ENCODE assay signal across 18 cellular contexts in genomic region chr2:170848587-170848986, GRCh38. TPM values are rescaled to one million over a fixed set of nuclear protein-coding genes. Genes with fewer than 3 reads are reported as not detected.
DNase-seq lines count a peak whose midpoint lies in the region; ATAC-seq, FAIRE-seq and TF ChIP-seq lines count a peak whose summit lies in the region.
"Had no signal": no experiment of that assay in that cellular context is flagged by ENCODE, and none has a peak within 500 bp of the region (broad histone marks: within the 10 kb centered on the region; RNA-seq: fewer than 3 reads in every experiment).

No MANE protein-coding gene starts in this region.

- CTCF ChIA-PET in mammary epithelial cell (lab: Charles Lee; ENCODE audit: low non-redundant PET) = no interaction called here

- H3K9me3 Mint-ChIP-seq in activated naive CD8-positive, alpha-beta T cell treated with anti-CD3 and anti-CD28 coated beads, Interleukin-2, amount 50 U/mL, for 24 hours = no peaks in the 10 kb centered on the region
- no peaks in the 10 kb centered on the region for H3K9me3 Mint-ChIP-seq in activated T-helper 17 cell treated with anti-CD3 and anti-CD28 coated beads, Interleukin-2, amount 50 U/mL, for 72 hours
- H3K9me3 Mint-ChIP-seq: activated naive CD4-positive, alpha-beta T cell treated with anti-CD3 and anti-CD28 coated beads, Interleukin-2, amount 50 U/mL, for 24 hours had no signal

- H3K4me1 ChIP-seq in mammary epithelial cell (ENCODE audit: insufficient read depth, low read length) = peaks cover 4% of the 10 kb centered on the region
- no peaks in the 10 kb centered on the region for H3K4me1 ChIP-seq in tibial nerve
- H3K4me1 ChIP-seq: esophagus muscularis mucosa, parathyroid adenoma, suprapubic skin had no signal

- no peak overlapping the region for H3K27ac Mint-ChIP-seq in activated naive CD8-positive, alpha-beta T cell treated with anti-CD3 and anti-CD28 coated beads, Interleukin-2, amount 50 U/mL, for 24 hours
- H3K27ac Mint-ChIP-seq in activated T-helper 17 cell treated with anti-CD3 and anti-CD28 coated beads, Interleukin-2, amount 50 U/mL, for 72 hours = no peak overlapping the region
- H3K27ac Mint-ChIP-seq: activated naive CD4-positive, alpha-beta T cell treated with anti-CD3 and anti-CD28 coated beads, Interleukin-2, amount 50 U/mL, for 24 hours; WTC11 had no signal

- DNase-seq in AG09319 (ENCODE audit: extremely low read depth, low read depth) (peak; percentile 11), LoVo (ENCODE audit: low spot score) (peak; percentile 30), mammary epithelial cell (peak; percentile 45), kidney epithelial cell (ENCODE audit: low read depth) (peak; percentile 45), tibial nerve (ENCODE audit: low spot score in 2 of 2) (no peak), H54 (ENCODE audit: insufficient read length, low spot score) (no peak)
- no peak for DNase-seq in activated naive CD8-positive, alpha-beta T cell treated with anti-CD3 and anti-CD28 coated beads, Interleukin-2, amount 50 U/mL, for 24 hours
- DNase-seq: AML-193, DMS53, NCI-H1048, NCI-H2171 had no signal

- no peak overlapping the region for H2AFZ ChIP-seq in mammary epithelial cell (ENCODE audit: low read depth, low read length)
- H2AFZ ChIP-seq: parathyroid adenoma had no signal

- H3K79me2 ChIP-seq in mammary epithelial cell (ENCODE audit: insufficient read depth, low read length) = no peaks in the 10 kb centered on the region
- H3K79me2 ChIP-seq: parathyroid adenoma had no signal

- no TSS peak for BruUV-seq in mammary epithelial cell (replicated peaks; lab: Mats Ljungman, UMichigan)

- no peaks in the 10 kb centered on the region for H3K36me3 ChIP-seq in mammary epithelial cell (ENCODE audit: insufficient read depth, low read length)
- no peaks in the 10 kb centered on the region for H3K36me3 ChIP-seq in kidney epithelial cell (ENCODE audit: control insufficient read depth, insufficient read depth, low read length)
- no peaks in the 10 kb centered on the region for H3K36me3 ChIP-seq in tibial nerve
- H3K36me3 ChIP-seq: esophagus muscularis mucosa, suprapubic skin had no signal

- H3K9me3 ChIP-seq in mammary epithelial cell (replicated peaks; ENCODE audit: insufficient read depth, low read length) = no peaks in the 10 kb centered on the region
- H3K9me3 ChIP-seq in tibial nerve = no peaks in the 10 kb centered on the region
- H3K9me3 ChIP-seq: esophagus muscularis mucosa, suprapubic skin had no signal

- TF ChIP-seq CTCF in AG09319 (IDR thresholded peaks at IDR 0.05; ENCODE audit: low read depth, low read length) (no peak), mammary epithelial cell (conservative IDR thresholded peaks at IDR 0.05 in 1 of 2, IDR thresholded peaks at IDR 0.05 in 1 of 2; ENCODE audit: extremely low read depth in 1 of 2, insufficient read depth in 1 of 2, low read depth in 1 of 2, low read length in 2 of 2) (no peak), kidney epithelial cell (IDR thresholded peaks at IDR 0.05; ENCODE audit: insufficient read depth, low read length, poor library complexity, severe bottlenecking) (no peak), tibial nerve (IDR thresholded peaks at IDR 0.05) (no peak)

- dilution Hi-C loops in mammary epithelial cell (cut with HindIII; ENCODE audit: low sequenced_read_pairs) = no loop called here

- peaks cover 4% of the 10 kb centered on the region for H3K27me3 ChIP-seq in mammary epithelial cell (ENCODE audit: insufficient read depth, low read length)
- H3K27me3 ChIP-seq in kidney epithelial cell (ENCODE audit: control insufficient read depth, insufficient read depth, low read length) = no peaks in the 10 kb centered on the region
- no peaks in the 10 kb centered on the region for H3K27me3 ChIP-seq in tibial nerve

- no peak for TF ChIP-seq EP300 in tibial nerve (IDR thresholded peaks at IDR 0.05)

- H3K4me3 Mint-ChIP-seq in activated naive CD8-positive, alpha-beta T cell treated with anti-CD3 and anti-CD28 coated beads, Interleukin-2, amount 50 U/mL, for 24 hours = no peak overlapping the region
- no peak overlapping the region for H3K4me3 Mint-ChIP-seq in activated T-helper 17 cell treated with anti-CD3 and anti-CD28 coated beads, Interleukin-2, amount 50 U/mL, for 72 hours
- H3K4me3 Mint-ChIP-seq: activated naive CD4-positive, alpha-beta T cell treated with anti-CD3 and anti-CD28 coated beads, Interleukin-2, amount 50 U/mL, for 24 hours; WTC11 had no signal

- in situ Hi-C loops in mammary epithelial cell (cut with MboI; ENCODE audit: low sequenced_read_pairs in 2 of 2) = no loop called here

- no peak overlapping the region for H3K4me2 ChIP-seq in mammary epithelial cell (ENCODE audit: insufficient read depth, low read depth, low read length)

- no peak overlapping the region for H3K9ac ChIP-seq in mammary epithelial cell (ENCODE audit: insufficient read depth, low read length)
- H3K9ac ChIP-seq: parathyroid adenoma had no signal

- H4K20me1 ChIP-seq in mammary epithelial cell (ENCODE audit: insufficient read depth, low read length) = no peaks in the 10 kb centered on the region

- H3K27me3 Mint-ChIP-seq in activated naive CD8-positive, alpha-beta T cell treated with anti-CD3 and anti-CD28 coated beads, Interleukin-2, amount 50 U/mL, for 24 hours = peaks cover 9% of the 10 kb centered on the region
- H3K27me3 Mint-ChIP-seq in activated T-helper 17 cell treated with anti-CD3 and anti-CD28 coated beads, Interleukin-2, amount 50 U/mL, for 72 hours = peaks cover 3% of the 10 kb centered on the region
- H3K27me3 Mint-ChIP-seq: activated naive CD4-positive, alpha-beta T cell treated with anti-CD3 and anti-CD28 coated beads, Interleukin-2, amount 50 U/mL, for 24 hours had no signal

- WGBS in mammary epithelial cell (ENCODE audit: low coverage, missing lambda C conversion rate) = 50% methylated on average over 2 of the region's 2 CpGs
- WGBS in tibial nerve, 2 donors = 62 to 87% methylated on average over 2 of the region's 2 CpGs

- H3K27ac ChIP-seq in mammary epithelial cell (ENCODE audit: insufficient read depth, low read depth, low read length) (no peak overlapping the region), tibial nerve (no peak overlapping the region)
- H3K27ac ChIP-seq: esophagus muscularis mucosa, parathyroid adenoma, suprapubic skin had no signal

- H3K4me1 Mint-ChIP-seq in activated naive CD8-positive, alpha-beta T cell treated with anti-CD3 and anti-CD28 coated beads, Interleukin-2, amount 50 U/mL, for 24 hours = peaks cover 18% of the 10 kb centered on the region
- H3K4me1 Mint-ChIP-seq in activated T-helper 17 cell treated with anti-CD3 and anti-CD28 coated beads, Interleukin-2, amount 50 U/mL, for 72 hours = peaks cover 5% of the 10 kb centered on the region
- H3K4me1 Mint-ChIP-seq: WTC11 had no signal

- H3K4me3 ChIP-seq in mammary epithelial cell (replicated peaks in 1 of 3; ENCODE audit: insufficient read depth in 1 of 3, low read depth in 2 of 3, low read length in 3 of 3) (no peak overlapping the region), kidney epithelial cell (ENCODE audit: low read depth, low read length) (no peak overlapping the region), tibial nerve (no peak overlapping the region)
- H3K4me3 ChIP-seq: esophagus muscularis mucosa, suprapubic skin had no signal

- H3K36me3 Mint-ChIP-seq in activated naive CD8-positive, alpha-beta T cell treated with anti-CD3 and anti-CD28 coated beads, Interleukin-2, amount 50 U/mL, for 24 hours (ENCODE audit: low read depth) = no peaks in the 10 kb centered on the region
- H3K36me3 Mint-ChIP-seq in activated T-helper 17 cell treated with anti-CD3 and anti-CD28 coated beads, Interleukin-2, amount 50 U/mL, for 72 hours (ENCODE audit: low read depth) = no peaks in the 10 kb centered on the region
- H3K36me3 Mint-ChIP-seq: activated naive CD4-positive, alpha-beta T cell treated with anti-CD3 and anti-CD28 coated beads, Interleukin-2, amount 50 U/mL, for 24 hours; WTC11 had no signal

- intact Hi-C loops in mammary epithelial cell (cut with micrococcal nuclease) = no loop called here

- no peak for TF ChIP-seq POLR2A in tibial nerve (IDR thresholded peaks at IDR 0.05)
- no peak for TF ChIP-seq POLR2A in H54 (IDR thresholded peaks at IDR 0.05; ENCODE audit: low read depth, low read length)

- no peak for FAIRE-seq in H54 (lab: Jason Lieb, UNC)

- ATAC-seq in activated naive CD8-positive, alpha-beta T cell treated with anti-CD3 and anti-CD28 coated beads, Interleukin-2, amount 50 U/mL, for 24 hours = no peak
- ATAC-seq in activated T-helper 17 cell treated with anti-CD3 and anti-CD28 coated beads, Interleukin-2, amount 50 U/mL, for 72 hours (replicated peaks) = no peak
- ATAC-seq: WTC11 had no signal

RNA-seq across cellular contexts. Expression of gene GAD1, which starts 31.9 kb away (rescaled TPM):
- total RNA-seq in mammary epithelial cell (1 to 10 TPM; 1.7 to 5.2 TPM), kidney epithelial cell (0.82 and 4.9 TPM in 2 replicates), tibial nerve (1 to 10 TPM in 1 of 4 donors, not detected in 3; 1.2 TPM)
- 0.79 TPM for polyA plus RNA-seq in mammary epithelial cell
- not detected for polyA minus RNA-seq in mammary epithelial cell
- 1 to 10 TPM in 1 of 2 donors, under 1 TPM in 1; 0.73 to 7.1 TPM for total RNA-seq in activated T-helper 17 cell treated with anti-CD3 and anti-CD28 coated beads, Interleukin-2, amount 50 U/mL, for 72 hours
- total RNA-seq: esophagus muscularis mucosa, mesenteric fat pad had no signal

Comparison
In these comparisons a context has a peak if more than half of its experiments do, and no peak if none do; other contexts are left out.
1. DNase-seq: peak in AG09319 (single experiment), LoVo (single experiment), mammary epithelial cell (single experiment) and kidney epithelial cell (single experiment); none in activated naive CD8-positive, alpha-beta T cell treated with anti-CD3 and anti-CD28 coated beads, Interleukin-2, amount 50 U/mL, for 24 hours (single experiment), tibial nerve (0 of 2) and H54 (single experiment).